ENCODE assay signal across 9 cellular contexts in genomic region chr7:102412548-102412947, GRCh38. TPM values are rescaled to one million over a fixed set of nuclear protein-coding genes. Genes with fewer than 3 reads are reported as not detected.
A peak's percentile ranks its signal among the peaks of the same experiment; 100 is the strongest.
DNase-seq lines count a peak whose midpoint lies in the region; ATAC-seq and TF ChIP-seq lines count a peak whose summit lies in the region.
"Had no signal": no experiment of that assay in that cellular context is flagged by ENCODE, and none has a peak within 500 bp of the region (broad histone marks: within the 10 kb centered on the region; RNA-seq: fewer than 3 reads in every experiment).

No MANE protein-coding gene starts in this region.

- no CpG with 5 or more reads among the region's 6 CpGs for WGBS in IMR-90 (ENCODE audit: extremely low coverage in 2 of 2, insufficient read length in 1 of 2), 2 experiments
- 20 to 38% (median 22%) methylated on average over 6 of the region's 6 CpGs for WGBS in psoas muscle, 3 donors
- 64 to 70% methylated on average over 2 to 6 of the region's 6 CpGs for WGBS in body of pancreas, 2 donors

- no peak overlapping the region for H3K27ac Mint-ChIP-seq in activated CD4-positive, alpha-beta T cell treated with anti-CD3 and anti-CD28 coated beads, Interleukin-2, amount 10 ng/mL, durations not matched to agents 24 days and 14 days

- H3K27me3 ChIP-seq in IMR-90 (ENCODE audit: control insufficient read depth, insufficient read depth, low read length) (no peaks in the 10 kb centered on the region), psoas muscle (ENCODE audit: insufficient read depth in 3 of 3, low read length in 2 of 3) (no peaks in the 10 kb centered on the region), body of pancreas (no peaks in the 10 kb centered on the region)

- H4K91ac ChIP-seq in IMR-90 (ENCODE audit: insufficient read depth, low read depth, low read length) = no peak overlapping the region

- no peak overlapping the region for H3K4ac ChIP-seq in IMR-90 (ENCODE audit: low read depth, low read length)

- in situ Hi-C loops in IMR-90 (cut with MboI; ENCODE audit: low sequenced_read_pairs) = no loop called here

- H3K4me2 ChIP-seq in IMR-90 (ENCODE audit: low read depth, low read length) = no peak overlapping the region

- TF ChIP-seq CTCF in IMR-90 (conservative IDR thresholded peaks at IDR 0.05; ENCODE audit: low read depth, low read length) (peak; percentile 19; the same call in 1 of the 2 replicates), fibroblast of the aortic adventitia (IDR thresholded peaks at IDR 0.05; ENCODE audit: insufficient read depth, low read length) (peak; percentile 54), psoas muscle (IDR thresholded peaks at IDR 0.05) (peak; percentile 61), body of pancreas (IDR thresholded peaks at IDR 0.05) (peak in 3 of 7 experiments; percentile 7 to 30 (median 25))

- H3K14ac ChIP-seq in IMR-90 (replicated peaks; ENCODE audit: low read depth, low read length) = no peak overlapping the region

- no peaks in the 10 kb centered on the region for H3K9me3 Mint-ChIP-seq in activated CD4-positive, alpha-beta T cell treated with anti-CD3 and anti-CD28 coated beads, Interleukin-2, amount 10 ng/mL, durations not matched to agents 24 days and 14 days

- H3K4me1 Mint-ChIP-seq in activated CD4-positive, alpha-beta T cell treated with anti-CD3 and anti-CD28 coated beads, Interleukin-2, amount 10 ng/mL, durations not matched to agents 24 days and 14 days = peaks cover 38% of the 10 kb centered on the region

- H3K4me1 ChIP-seq in IMR-90 (ENCODE audit: control insufficient read depth, insufficient read depth, low read length) = no peaks in the 10 kb centered on the region
- peaks cover 10% of the 10 kb centered on the region for H3K4me1 ChIP-seq in psoas muscle
- H3K4me1 ChIP-seq in body of pancreas = no peaks in the 10 kb centered on the region

- H3K27me3 Mint-ChIP-seq in activated CD4-positive, alpha-beta T cell treated with anti-CD3 and anti-CD28 coated beads, Interleukin-2, amount 10 ng/mL, durations not matched to agents 24 days and 14 days = no peaks in the 10 kb centered on the region

- no peak overlapping the region for H2AK5ac ChIP-seq in IMR-90 (ENCODE audit: low read depth, low read length)

- POLR2A ChIA-PET in IMR-90 (lab: Charles Lee; ENCODE audit: unreplicated experiment) = no interaction called here

- TF ChIP-seq POLR2A in IMR-90 (IDR thresholded peaks at IDR 0.05; ENCODE audit: low read depth, low read length) = no peak
- no peak for TF ChIP-seq POLR2A in body of pancreas (IDR thresholded peaks at IDR 0.05)

- H3K4me3 ChIP-seq in IMR-90 (ENCODE audit: insufficient read depth, low read depth, low read length) = no peak overlapping the region
- no peak overlapping the region for H3K4me3 ChIP-seq in fibroblast of the aortic adventitia (ENCODE audit: low read depth, low read length)
- H3K4me3 ChIP-seq in psoas muscle = no peak overlapping the region
- no peak overlapping the region for H3K4me3 ChIP-seq in body of pancreas

- DNase-seq in D341Med (ENCODE audit: low spot score) (peak; percentile 83), IMR-90 (peak; percentile 13), fibroblast of the aortic adventitia (ENCODE audit: low read depth) (peak; percentile 35), psoas muscle (peak; percentile 54 to 71), body of pancreas (no peak)
- peak; percentile 87 for DNase-seq in activated CD4-positive, alpha-beta T cell treated with anti-CD3 and anti-CD28 coated beads, Interleukin-2, amount 10 ng/mL, durations not matched to agents 24 days and 14 days

- no peak overlapping the region for H3K18ac ChIP-seq in IMR-90 (ENCODE audit: low read depth, low read length)

- no peak overlapping the region for H2AFZ ChIP-seq in IMR-90 (replicated peaks; ENCODE audit: low read length, poor library complexity)

- ATAC-seq in IMR-90 (ENCODE audit: low read depth) (no peak), psoas muscle (peak; percentile 91 to 96 (median 94)), HG02884 (IDR thresholded peaks at IDR 0.05; ENCODE audit: unreplicated experiment) (no peak), GM18870 (IDR thresholded peaks at IDR 0.05; ENCODE audit: unreplicated experiment) (no peak), body of pancreas (no peak)

- peaks cover 13% of the 10 kb centered on the region for H4K20me1 ChIP-seq in IMR-90 (ENCODE audit: insufficient read depth, low read length)

- H3K79me1 ChIP-seq in IMR-90 (ENCODE audit: low read depth in 1 of 2, low read length in 2 of 2) = peaks cover 32 to 67% of the 10 kb centered on the region in 2 experiments

- no peak overlapping the region for H4K8ac ChIP-seq in IMR-90 (ENCODE audit: low read depth in 2 of 2, low read length in 2 of 2)

- no peak overlapping the region for H3K23ac ChIP-seq in IMR-90 (ENCODE audit: low read depth, low read length)

- H3K56ac ChIP-seq in IMR-90 (ENCODE audit: extremely low read depth, insufficient read depth, low read length) = no peak overlapping the region

- H2AK9ac ChIP-seq in IMR-90 (replicated peaks; ENCODE audit: low read depth, low read length, poor library complexity) = no peak overlapping the region

- CTCF ChIA-PET in IMR-90 (lab: Yijun Ruan, JAX) = interaction anchor here (1.7 kb wide), 1 partner anchor 8 kb away, joined by 5 read pairs; no protein-coding TSS in a partner anchor

- dilution Hi-C loops in IMR-90 (cut with HindIII; ENCODE audit: low sequenced_read_pairs, unreplicated experiment) = no loop called here

- intact Hi-C loops in IMR-90 (cut with micrococcal nuclease) = no loop called here
- intact Hi-C loops in activated CD4-positive, alpha-beta T cell treated with anti-CD3 and anti-CD28 coated beads, Interleukin-2, amount 10 ng/mL, durations not matched to agents 24 days and 14 days (cut with micrococcal nuclease) = loop anchor here (2.0 kb wide), 1 partner anchor 14 kb away; no protein-coding TSS in a partner anchor
- intact Hi-C loops in psoas muscle (cut with DNase I) = loop anchor here (5.0 kb wide), 2 partner anchors 40 to 50 kb away; partner anchors contain the start of genes ALKBH4 (in 1 of the 2) and LRWD1 (in 1 of the 2)
- intact Hi-C loops in body of pancreas (cut with DNase I) = no loop called here

- H2BK20ac ChIP-seq in IMR-90 (ENCODE audit: low read depth, low read length) = no peak overlapping the region

- H3K27ac ChIP-seq in IMR-90 (ENCODE audit: insufficient read depth, low read length) (no peak overlapping the region), psoas muscle (no peak overlapping the region), body of pancreas (no peak overlapping the region)

- H4K5ac ChIP-seq in IMR-90 (ENCODE audit: low read depth, low read length) = no peak overlapping the region

- no peak overlapping the region for H2BK120ac ChIP-seq in IMR-90 (ENCODE audit: low read depth, low read length)

- H2BK15ac ChIP-seq in IMR-90 (ENCODE audit: low read depth, low read length) = no peak overlapping the region

- H3K9me3 ChIP-seq in IMR-90 (ENCODE audit: control insufficient read depth, insufficient read depth, low read length) = no peaks in the 10 kb centered on the region
- no peaks in the 10 kb centered on the region for H3K9me3 ChIP-seq in psoas muscle
- no peaks in the 10 kb centered on the region for H3K9me3 ChIP-seq in body of pancreas

- no TSS peak for BruUV-seq in IMR-90 (replicated peaks; lab: Mats Ljungman, UMichigan)

- TF ChIP-seq RAD21 in IMR-90 (IDR thresholded peaks at IDR 0.05; ENCODE audit: low read length) = peak; percentile 23; the same call in 1 of the 2 replicates

- no peak overlapping the region for H2BK5ac ChIP-seq in IMR-90 (ENCODE audit: low read depth, low read length, poor library complexity, severe bottlenecking)

- H3K36me3 ChIP-seq in IMR-90 (ENCODE audit: control insufficient read depth, insufficient read depth, low read length) = peaks cover 55% of the 10 kb centered on the region
- peaks cover 4 to 93% of the 10 kb centered on the region in 2 donors for H3K36me3 ChIP-seq in psoas muscle (ENCODE audit: insufficient read depth in 1 of 2, low read depth in 1 of 2)
- peaks cover 0 to 6% of the 10 kb centered on the region in 2 donors for H3K36me3 ChIP-seq in body of pancreas (replicated peaks in 1 of 2; ENCODE audit: insufficient read depth in 1 of 2, low read depth in 2 of 2)

- H3K9ac ChIP-seq in IMR-90 (ENCODE audit: low read depth, low read length) = no peak overlapping the region

- peaks cover 3% of the 10 kb centered on the region; the same call in 1 of the 2 replicates for H3K9me1 ChIP-seq in IMR-90 (ENCODE audit: insufficient read depth, low read length)

- peaks cover 68% of the 10 kb centered on the region for H3K36me3 Mint-ChIP-seq in activated CD4-positive, alpha-beta T cell treated with anti-CD3 and anti-CD28 coated beads, Interleukin-2, amount 10 ng/mL, durations not matched to agents 24 days and 14 days (ENCODE audit: low read depth)

- no peak overlapping the region for H3K4me3 Mint-ChIP-seq in activated CD4-positive, alpha-beta T cell treated with anti-CD3 and anti-CD28 coated beads, Interleukin-2, amount 10 ng/mL, durations not matched to agents 24 days and 14 days

RNA-seq across cellular contexts. Expression of gene PRKRIP1, which starts 16.4 kb away (rescaled TPM):
- total RNA-seq in IMR-90 (2012; rRNA removed) (6.5 and 9.4 TPM in 2 replicates), fibroblast of the aortic adventitia (ENCODE audit: low replicate concordance) (12.4 and 49.6 TPM in 2 replicates), psoas muscle (10 to 100 TPM in 3 of 4 donors, 1 to 10 TPM in 1; 9.7 to 20.1 (median 13.2) TPM), body of pancreas (10 to 100 TPM; 25.2 to 40.2 TPM)
- polyA plus RNA-seq in IMR-90 (2012; rRNA removed) (21.6 and 21.8 TPM in 2 replicates), psoas muscle (10 to 100 TPM; 13.1 to 20.4 (median 15.9) TPM)
- 12.4 and 16.7 TPM in 2 replicates for polyA plus RNA-seq in IMR-90 (2012; cell fraction: cytosol; rRNA removed)
- 163 and 174 TPM in 2 replicates for polyA plus RNA-seq in IMR-90 (2012; cell fraction: nucleus; rRNA removed; ENCODE audit: low replicate concordance)
- 26.4 and 31.7 TPM in 2 replicates for total RNA-seq in activated CD4-positive, alpha-beta T cell treated with anti-CD3 and anti-CD28 coated beads, Interleukin-2, amount 10 ng/mL, durations not matched to agents 24 days and 14 days

RNA-seq across cellular contexts. Expression of gene ORAI2, which starts 20.8 kb away (rescaled TPM):
- total RNA-seq in IMR-90 (2012; rRNA removed) (52.0 and 52.2 TPM in 2 replicates), fibroblast of the aortic adventitia (ENCODE audit: low replicate concordance) (31.8 and 44.1 TPM in 2 replicates), psoas muscle (1 to 10 TPM; 1.9 to 4.4 (median 2.9) TPM), body of pancreas (10 to 100 TPM; 11.7 to 20.8 TPM)
- polyA plus RNA-seq in IMR-90 (2012; rRNA removed) (58.3 and 73.5 TPM in 2 replicates), psoas muscle (1 to 10 TPM; 1.3 to 3.6 (median 1.5) TPM)
- polyA plus RNA-seq in IMR-90 (2012; cell fraction: cytosol; rRNA removed) = 49.7 and 66.1 TPM in 2 replicates
- 8.9 and 24.5 TPM in 2 replicates for polyA plus RNA-seq in IMR-90 (2012; cell fraction: nucleus; rRNA removed; ENCODE audit: low replicate concordance)
- 45.8 and 49.8 TPM in 2 replicates for total RNA-seq in activated CD4-positive, alpha-beta T cell treated with anti-CD3 and anti-CD28 coated beads, Interleukin-2, amount 10 ng/mL, durations not matched to agents 24 days and 14 days

RNA-seq across cellular contexts. Expression of gene ALKBH4, which starts 52.1 kb away (rescaled TPM):
- total RNA-seq in IMR-90 (2012; rRNA removed) (6.1 and 7.2 TPM in 2 replicates), fibroblast of the aortic adventitia (ENCODE audit: low replicate concordance) (8.0 and 15.9 TPM in 2 replicates), psoas muscle (1 to 10 TPM; 2.7 to 8.2 (median 6.5) TPM), body of pancreas (10 to 100 TPM; 15.6 to 60.3 TPM)
- polyA plus RNA-seq in IMR-90 (2012; rRNA removed) (7.4 and 8.1 TPM in 2 replicates), psoas muscle (10 to 100 TPM in 1 of 3 donors, 1 to 10 TPM in 2; 8.4 to 11.1 (median 8.6) TPM)
- polyA plus RNA-seq in IMR-90 (2012; cell fraction: cytosol; rRNA removed) = 8.9 and 9.7 TPM in 2 replicates
- 1.6 and 5.1 TPM in 2 replicates for polyA plus RNA-seq in IMR-90 (2012; cell fraction: nucleus; rRNA removed; ENCODE audit: low replicate concordance)
- total RNA-seq in activated CD4-positive, alpha-beta T cell treated with anti-CD3 and anti-CD28 coated beads, Interleukin-2, amount 10 ng/mL, durations not matched to agents 24 days and 14 days = 9.9 and 10.9 TPM in 2 replicates

RNA-seq across cellular contexts. Expression of gene LRWD1, which starts 52.2 kb away (rescaled TPM):
- total RNA-seq in IMR-90 (2012; rRNA removed) = 13.3 and 20.3 TPM in 2 replicates
- polyA plus RNA-seq in IMR-90 (2012; rRNA removed) = 27.2 and 31.6 TPM in 2 replicates
- polyA plus RNA-seq in IMR-90 (2012; cell fraction: cytosol; rRNA removed) = 32.7 and 39.8 TPM in 2 replicates
- 30.2 and 77.3 TPM in 2 replicates for polyA plus RNA-seq in IMR-90 (2012; cell fraction: nucleus; rRNA removed; ENCODE audit: low replicate concordance)
- total RNA-seq in activated CD4-positive, alpha-beta T cell treated with anti-CD3 and anti-CD28 coated beads, Interleukin-2, amount 10 ng/mL, durations not matched to agents 24 days and 14 days = 30.5 and 32.4 TPM in 2 replicates
- 18.6 and 35.7 TPM in 2 replicates for total RNA-seq in fibroblast of the aortic adventitia (ENCODE audit: low replicate concordance)
- total RNA-seq in psoas muscle = 10 to 100 TPM; 10.4 to 15.6 (median 12.5) TPM
- 10 to 100 TPM; 19.6 to 40.9 (median 27.2) TPM for polyA plus RNA-seq in psoas muscle
- total RNA-seq in body of pancreas = 10 to 100 TPM; 13.7 to 27.4 TPM

RNA-seq across cellular contexts. Expression of gene SPDYE6, which starts 56.3 kb away (rescaled TPM):
- total RNA-seq in IMR-90 (2012; rRNA removed) (not detected in 2 replicates), fibroblast of the aortic adventitia (ENCODE audit: low replicate concordance) (not detected in 2 replicates), psoas muscle (not detected), body of pancreas (not detected)
- polyA plus RNA-seq in IMR-90 (2012; rRNA removed) (not detected in 2 replicates), psoas muscle (under 1 TPM; 0.05 to 0.08 (median 0.08) TPM)
- polyA plus RNA-seq in IMR-90 (2012; cell fraction: cytosol; rRNA removed) = not detected in 2 replicates
- polyA plus RNA-seq in IMR-90 (2012; cell fraction: nucleus; rRNA removed; ENCODE audit: low replicate concordance) = not detected in 2 replicates
- total RNA-seq in activated CD4-positive, alpha-beta T cell treated with anti-CD3 and anti-CD28 coated beads, Interleukin-2, amount 10 ng/mL, durations not matched to agents 24 days and 14 days = not detected in 2 replicates
- total RNA-seq: NCI-H460 had no signal

Comparison
In these comparisons a context has a peak if more than half of its experiments do, and no peak if none do; other contexts are left out.
1. DNase-seq: peak in D341Med (single experiment), IMR-90 (single experiment), activated CD4-positive, alpha-beta T cell treated with anti-CD3 and anti-CD28 coated beads, Interleukin-2, amount 10 ng/mL, durations not matched to agents 24 days and 14 days (single experiment), fibroblast of the aortic adventitia (single experiment) and psoas muscle (2 of 2); none in body of pancreas (0 of 4).
2. ATAC-seq: peak in psoas muscle (4 of 4); none in IMR-90 (single experiment), HG02884 (single experiment), GM18870 (single experiment) and body of pancreas (single experiment).
3. intact Hi-C loops: an anchor here in activated CD4-positive, alpha-beta T cell treated with anti-CD3 and anti-CD28 coated beads, Interleukin-2, amount 10 ng/mL, durations not matched to agents 24 days and 14 days (2.0 kb wide) and psoas muscle (5.0 kb wide); none called in IMR-90 and body of pancreas.